In genomic region chr17:64780096-64781012, GRCh38 we compare ENCODE assay signal across 8 cellular contexts.
DNase-seq lines count a peak whose midpoint lies in the region; ATAC-seq and TF ChIP-seq lines count a peak whose summit lies in the region.

No MANE protein-coding gene starts in this region.

- peaks cover 0 to 4% (median 0%) of the 10 kb centered on the region in 7 donors for H3K9me3 Mint-ChIP-seq in CD14-positive monocyte
- H3K9me3 Mint-ChIP-seq in IgD-negative memory B cell: no peaks in the 10 kb centered on the region
- H3K9me3 Mint-ChIP-seq in stimulated activated effector memory CD8-positive, alpha-beta T cell treated with anti-CD3 and anti-CD28 coated beads, Interleukin-12 subunit alpha, Interleukin-12 subunit beta, amount 100 ng/mL, for 72 hours: no peaks in the 10 kb centered on the region

- no peak for TF ChIP-seq CTCF in CD14-positive monocyte (IDR thresholded peaks at IDR 0.05)

- H3K4me1 Mint-ChIP-seq in CD14-positive monocyte (peaks cover 58% of the 10 kb centered on the region), IgD-negative memory B cell (peaks cover 10 to 16% (median 15%) of the 10 kb centered on the region in 3 donors)
- peaks cover 39% of the 10 kb centered on the region for H3K4me1 Mint-ChIP-seq in stimulated activated effector memory CD8-positive, alpha-beta T cell treated with anti-CD3 and anti-CD28 coated beads, Interleukin-12 subunit alpha, Interleukin-12 subunit beta, amount 100 ng/mL, for 72 hours

- DNase-seq in CD14-positive monocyte (ENCODE audit: low spot score) (peak; percentile 64), mucosa of gallbladder (ENCODE audit: low spot score) (peak; percentile 55)
- peak; percentile 74 to 75 for DNase-seq in activated CD4-positive, alpha-beta T cell treated with anti-CD3 and anti-CD28 coated beads, Interleukin-2, amount 50 U/mL, for 4 hours
- DNase-seq in effector CD4-positive, alpha-beta T cell: peak; percentile 72
- DNase-seq in stimulated activated effector memory CD8-positive, alpha-beta T cell treated with anti-CD3 and anti-CD28 coated beads, Interleukin-12 subunit alpha, Interleukin-12 subunit beta, amount 100 ng/mL, for 72 hours (ENCODE audit: low spot score in 2 of 2): peak; percentile 69 to 83

- H3K4me3 Mint-ChIP-seq in CD14-positive monocyte: peak overlapping the region; percentile 82 to 90
- peak overlapping the region; percentile 72 to 88 (median 80) for H3K4me3 Mint-ChIP-seq in IgD-negative memory B cell
- peak overlapping the region; percentile 72 for H3K4me3 Mint-ChIP-seq in stimulated activated effector memory CD8-positive, alpha-beta T cell treated with anti-CD3 and anti-CD28 coated beads, Interleukin-12 subunit alpha, Interleukin-12 subunit beta, amount 100 ng/mL, for 72 hours

- peaks cover 8 to 21% (median 18%) of the 10 kb centered on the region in 3 donors for H3K27me3 Mint-ChIP-seq in CD14-positive monocyte (ENCODE audit: low read depth in 3 of 3)
- H3K27me3 Mint-ChIP-seq in IgD-negative memory B cell: peaks cover 11% of the 10 kb centered on the region

- peak; percentile 82 for ATAC-seq in stimulated activated effector memory CD8-positive, alpha-beta T cell treated with anti-CD3 and anti-CD28 coated beads, Interleukin-12 subunit alpha, Interleukin-12 subunit beta, amount 100 ng/mL, for 72 hours
- ATAC-seq in GM21381 (IDR thresholded peaks at IDR 0.05; ENCODE audit: unreplicated experiment): no peak
- no peak for ATAC-seq in HG03196 (IDR thresholded peaks at IDR 0.05; ENCODE audit: unreplicated experiment)

- intact Hi-C loops in CD14-positive monocyte (cut with micrococcal nuclease): no loop called here

- H3K36me3 Mint-ChIP-seq in CD14-positive monocyte: peaks cover 27 to 44% of the 10 kb centered on the region in 2 donors
- H3K36me3 Mint-ChIP-seq in IgD-negative memory B cell: peaks cover 3% of the 10 kb centered on the region
- H3K36me3 Mint-ChIP-seq in stimulated activated effector memory CD8-positive, alpha-beta T cell treated with anti-CD3 and anti-CD28 coated beads, Interleukin-12 subunit alpha, Interleukin-12 subunit beta, amount 100 ng/mL, for 72 hours: peaks cover 34% of the 10 kb centered on the region

- H3K27ac Mint-ChIP-seq in CD14-positive monocyte (peak overlapping the region in 6 of 7 donors; percentile 33 to 68 (median 62)), IgD-negative memory B cell (peak overlapping the region in 2 of 3 donors; percentile 23 to 73)
- H3K27ac Mint-ChIP-seq in stimulated activated effector memory CD8-positive, alpha-beta T cell treated with anti-CD3 and anti-CD28 coated beads, Interleukin-12 subunit alpha, Interleukin-12 subunit beta, amount 100 ng/mL, for 72 hours: peak overlapping the region; percentile 73
